ENCODE assay signal across 8 cellular contexts in the genomic region with DNA sequence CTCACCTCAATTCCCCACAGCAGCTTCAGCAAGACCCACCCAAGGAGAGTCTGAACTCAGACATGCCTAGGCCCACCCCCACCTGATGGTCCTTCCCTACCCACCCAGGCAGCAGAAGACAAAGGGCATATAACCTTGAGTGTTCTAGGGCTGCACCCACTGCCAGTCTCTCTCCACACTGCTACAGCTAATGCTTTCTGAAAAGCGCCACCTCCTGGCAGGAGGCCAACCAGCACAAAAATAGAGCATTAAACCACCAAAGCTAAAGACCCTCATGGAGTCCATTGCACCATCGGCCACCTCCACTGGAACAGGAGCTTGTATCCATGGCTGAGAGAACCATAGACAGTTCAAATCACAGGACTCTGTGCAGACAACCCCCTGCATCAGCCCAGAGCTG. TPM values are rescaled to one million over a fixed set of nuclear protein-coding genes. Genes with fewer than 3 reads are reported as not detected.
DNase-seq lines count a peak whose midpoint lies in the region; ATAC-seq, FAIRE-seq and TF ChIP-seq lines count a peak whose summit lies in the region.

No MANE protein-coding gene starts in this region.

- H3K4me1 ChIP-seq in GM23338 (ENCODE audit: insufficient read depth) (peaks cover 6% of the 10 kb centered on the region), sigmoid colon (no peaks in the 10 kb centered on the region)

- no peak for TF ChIP-seq POLR2A in H54 (IDR thresholded peaks at IDR 0.05; ENCODE audit: low read depth, low read length)
- no peak for TF ChIP-seq POLR2A in sigmoid colon (IDR thresholded peaks at IDR 0.05)

- H3K27ac ChIP-seq in GM23338 (ENCODE audit: low read depth) (no peak overlapping the region), sigmoid colon (no peak overlapping the region)

- H3K4me3 Mint-ChIP-seq in GM23338: no peak overlapping the region

- peaks cover 4% of the 10 kb centered on the region; the same call in 1 of the 2 replicates for H3K9me2 ChIP-seq in GM23338 (ENCODE audit: insufficient read depth)

- intact Hi-C loops in sigmoid colon (cut with DNase I): no loop called here

- ATAC-seq in GM23338 (peak; percentile 44; the same call in 2 of the 3 replicates), HG02623 (IDR thresholded peaks at IDR 0.05; ENCODE audit: unreplicated experiment) (no peak)

- peaks cover 0 to 8% (median 0%) of the 10 kb centered on the region in 4 donors for H3K9me3 ChIP-seq in sigmoid colon

- DNase-seq in GM23338 (ENCODE audit: low spot score) (peak; percentile 58), T-helper 1 cell (peak; percentile 32 to 63 (median 47)), amniotic epithelial cell (ENCODE audit: low read depth) (peak; percentile 15), putamen (ENCODE audit: low spot score) (no peak), H54 (ENCODE audit: insufficient read length, low spot score) (no peak), sigmoid colon (no peak)
- peak; percentile 76 for DNase-seq in stimulated activated CD4-positive, alpha-beta T cell treated with anti-CD3 and anti-CD28 coated beads, Interleukin-2, amount 100 ng/mL, for 24 hours

- H3K36me3 Mint-ChIP-seq in GM23338 (ENCODE audit: low read depth): peaks cover 20% of the 10 kb centered on the region

- no peaks in the 10 kb centered on the region for H3F3A ChIP-seq in GM23338 (replicated peaks; ENCODE audit: low read depth)

- peaks cover 2% of the 10 kb centered on the region for H3K27me3 Mint-ChIP-seq in GM23338 (ENCODE audit: insufficient read depth, low read depth, poor library complexity)

- H3K4me1 Mint-ChIP-seq in GM23338: no peaks in the 10 kb centered on the region

- FAIRE-seq in H54 (lab: Jason Lieb, UNC): no peak

- peak overlapping the region; percentile 31; the same call in 1 of the 2 replicates for H3K4me2 ChIP-seq in GM23338

- no peaks in the 10 kb centered on the region; the same call in 1 of the 2 replicates for H4K20me1 ChIP-seq in GM23338 (replicated peaks; ENCODE audit: insufficient read depth)

- TF ChIP-seq CTCF in GM23338 (conservative IDR thresholded peaks at IDR 0.05; ENCODE audit: low read depth in 2 of 2) (peak; percentile 62 to 73), sigmoid colon (IDR thresholded peaks at IDR 0.05) (no peak)

- TF ChIP-seq EP300 in sigmoid colon (IDR thresholded peaks at IDR 0.05): no peak

- H3K4me3 ChIP-seq in GM23338 (no peak overlapping the region), sigmoid colon (no peak overlapping the region)

- peaks cover 58% of the 10 kb centered on the region for H3K79me2 ChIP-seq in GM23338 (replicated peaks; ENCODE audit: insufficient read depth)

- 83 to 85% methylated on average over 2 of the region's 2 CpGs for WGBS in sigmoid colon, 2 donors

- H3K27ac Mint-ChIP-seq in GM23338: no peak overlapping the region

- H3K27me3 ChIP-seq in GM23338 (ENCODE audit: insufficient read depth): no peaks in the 10 kb centered on the region
- no peaks in the 10 kb centered on the region for H3K27me3 ChIP-seq in sigmoid colon

- H3K36me3 ChIP-seq in GM23338 (ENCODE audit: insufficient read depth) (peaks cover 17% of the 10 kb centered on the region; the same call in 1 of the 2 replicates), sigmoid colon (no peaks in the 10 kb centered on the region)

- H3K9me3 Mint-ChIP-seq in GM23338: peaks cover 27% of the 10 kb centered on the region

- no peak overlapping the region for H2AFZ ChIP-seq in GM23338

TF ChIP-seq in GM23338, 12 proteins besides CTCF, POLR2A, EP300 and RAD21 (continues in another document):
- TF ChIP-seq EZH2 (IDR thresholded peaks at IDR 0.05; ENCODE audit: low read depth, unreplicated experiment) (no peak), NANOG (IDR thresholded peaks at IDR 0.05; ENCODE audit: borderline replicate concordance) (no peak), CREB1 (CRISPR knock-in tag; IDR thresholded peaks at IDR 0.05; ENCODE audit: low read depth) (no peak), EZH2phosphoT487 (IDR thresholded peaks at IDR 0.05; ENCODE audit: unreplicated experiment) (no peak), STAT1 (IDR thresholded peaks at IDR 0.05; ENCODE audit: unreplicated experiment) (no peak), JUNB (IDR thresholded peaks at IDR 0.05; ENCODE audit: unreplicated experiment) (no peak), ZNF331 (CRISPR knock-in tag; IDR thresholded peaks at IDR 0.05; ENCODE audit: low read depth) (no peak), POLR2AphosphoS5 (IDR thresholded peaks at IDR 0.05; ENCODE audit: low read depth) (no peak), ZNF114 (CRISPR knock-in tag; IDR thresholded peaks at IDR 0.05) (no peak)
- TF ChIP-seq, protein P1, sequence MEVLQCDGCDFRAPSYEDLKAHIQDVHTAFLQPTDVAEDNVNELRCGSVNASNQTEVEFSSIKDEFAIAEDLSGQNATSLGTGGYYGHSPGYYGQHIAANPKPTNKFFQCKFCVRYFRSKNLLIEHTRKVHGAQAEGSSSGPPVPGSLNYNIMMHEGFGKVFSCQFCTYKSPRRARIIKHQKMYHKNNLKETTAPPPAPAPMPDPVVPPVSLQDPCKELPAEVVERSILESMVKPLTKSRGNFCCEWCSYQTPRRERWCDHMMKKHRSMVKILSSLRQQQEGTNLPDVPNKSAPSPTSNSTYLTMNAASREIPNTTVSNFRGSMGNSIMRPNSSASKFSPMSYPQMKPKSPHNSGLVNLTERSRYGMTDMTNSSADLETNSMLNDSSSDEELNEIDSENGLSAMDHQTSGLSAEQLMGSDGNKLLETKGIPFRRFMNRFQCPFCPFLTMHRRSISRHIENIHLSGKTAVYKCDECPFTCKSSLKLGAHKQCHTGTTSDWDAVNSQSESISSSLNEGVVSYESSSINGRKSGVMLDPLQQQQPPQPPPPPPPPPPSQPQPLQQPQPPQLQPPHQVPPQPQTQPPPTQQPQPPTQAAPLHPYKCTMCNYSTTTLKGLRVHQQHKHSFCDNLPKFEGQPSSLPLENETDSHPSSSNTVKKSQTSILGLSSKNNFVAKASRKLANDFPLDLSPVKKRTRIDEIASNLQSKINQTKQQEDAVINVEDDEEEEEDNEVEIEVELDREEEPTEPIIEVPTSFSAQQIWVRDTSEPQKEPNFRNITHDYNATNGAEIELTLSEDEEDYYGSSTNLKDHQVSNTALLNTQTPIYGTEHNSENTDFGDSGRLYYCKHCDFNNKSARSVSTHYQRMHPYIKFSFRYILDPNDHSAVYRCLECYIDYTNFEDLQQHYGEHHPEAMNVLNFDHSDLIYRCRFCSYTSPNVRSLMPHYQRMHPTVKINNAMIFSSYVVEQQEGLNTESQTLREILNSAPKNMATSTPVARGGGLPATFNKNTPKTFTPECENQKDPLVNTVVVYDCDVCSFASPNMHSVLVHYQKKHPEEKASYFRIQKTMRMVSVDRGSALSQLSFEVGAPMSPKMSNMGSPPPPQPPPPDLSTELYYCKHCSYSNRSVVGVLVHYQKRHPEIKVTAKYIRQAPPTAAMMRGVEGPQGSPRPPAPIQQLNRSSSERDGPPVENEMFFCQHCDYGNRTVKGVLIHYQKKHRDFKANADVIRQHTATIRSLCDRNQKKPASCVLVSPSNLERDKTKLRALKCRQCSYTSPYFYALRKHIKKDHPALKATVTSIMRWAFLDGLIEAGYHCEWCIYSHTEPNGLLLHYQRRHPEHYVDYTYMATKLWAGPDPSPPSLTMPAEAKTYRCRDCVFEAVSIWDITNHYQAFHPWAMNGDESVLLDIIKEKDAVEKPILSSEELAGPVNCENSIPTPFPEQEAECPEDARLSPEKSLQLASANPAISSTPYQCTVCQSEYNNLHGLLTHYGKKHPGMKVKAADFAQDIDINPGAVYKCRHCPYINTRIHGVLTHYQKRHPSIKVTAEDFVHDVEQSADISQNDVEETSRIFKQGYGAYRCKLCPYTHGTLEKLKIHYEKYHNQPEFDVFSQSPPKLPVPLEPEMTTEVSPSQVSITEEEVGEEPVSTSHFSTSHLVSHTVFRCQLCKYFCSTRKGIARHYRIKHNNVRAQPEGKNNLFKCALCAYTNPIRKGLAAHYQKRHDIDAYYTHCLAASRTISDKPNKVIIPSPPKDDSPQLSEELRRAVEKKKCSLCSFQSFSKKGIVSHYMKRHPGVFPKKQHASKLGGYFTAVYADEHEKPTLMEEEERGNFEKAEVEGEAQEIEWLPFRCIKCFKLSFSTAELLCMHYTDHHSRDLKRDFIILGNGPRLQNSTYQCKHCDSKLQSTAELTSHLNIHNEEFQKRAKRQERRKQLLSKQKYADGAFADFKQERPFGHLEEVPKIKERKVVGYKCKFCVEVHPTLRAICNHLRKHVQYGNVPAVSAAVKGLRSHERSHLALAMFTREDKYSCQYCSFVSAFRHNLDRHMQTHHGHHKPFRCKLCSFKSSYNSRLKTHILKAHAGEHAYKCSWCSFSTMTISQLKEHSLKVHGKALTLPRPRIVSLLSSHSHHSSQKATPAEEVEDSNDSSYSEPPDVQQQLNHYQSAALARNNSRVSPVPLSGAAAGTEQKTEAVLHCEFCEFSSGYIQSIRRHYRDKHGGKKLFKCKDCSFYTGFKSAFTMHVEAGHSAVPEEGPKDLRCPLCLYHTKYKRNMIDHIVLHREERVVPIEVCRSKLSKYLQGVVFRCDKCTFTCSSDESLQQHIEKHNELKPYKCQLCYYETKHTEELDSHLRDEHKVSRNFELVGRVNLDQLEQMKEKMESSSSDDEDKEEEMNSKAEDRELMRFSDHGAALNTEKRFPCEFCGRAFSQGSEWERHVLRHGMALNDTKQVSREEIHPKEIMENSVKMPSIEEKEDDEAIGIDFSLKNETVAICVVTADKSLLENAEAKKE (CRISPR knock-in tag; IDR thresholded peaks at IDR 0.05): no peak
- TF ChIP-seq, protein P2, sequence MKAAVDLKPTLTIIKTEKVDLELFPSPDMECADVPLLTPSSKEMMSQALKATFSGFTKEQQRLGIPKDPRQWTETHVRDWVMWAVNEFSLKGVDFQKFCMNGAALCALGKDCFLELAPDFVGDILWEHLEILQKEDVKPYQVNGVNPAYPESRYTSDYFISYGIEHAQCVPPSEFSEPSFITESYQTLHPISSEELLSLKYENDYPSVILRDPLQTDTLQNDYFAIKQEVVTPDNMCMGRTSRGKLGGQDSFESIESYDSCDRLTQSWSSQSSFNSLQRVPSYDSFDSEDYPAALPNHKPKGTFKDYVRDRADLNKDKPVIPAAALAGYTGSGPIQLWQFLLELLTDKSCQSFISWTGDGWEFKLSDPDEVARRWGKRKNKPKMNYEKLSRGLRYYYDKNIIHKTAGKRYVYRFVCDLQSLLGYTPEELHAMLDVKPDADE (IDR thresholded peaks at IDR 0.05): no peak

RNA-seq across cellular contexts. Expression of a gene that starts 11.3 kb away (rescaled TPM):
- 70.6 and 73.8 TPM in 2 replicates for total RNA-seq in GM23338 (2014; rRNA removed; shearing (Covaris generic))
- 149 and 155 TPM in 2 replicates for polyA plus RNA-seq in GM23338 (2016; fragmentation: Nextera tagmentation; extraction: Ambion mirVana)
- total RNA-seq in sigmoid colon: 10 to 100 TPM; 15.7 to 27.7 (median 25.1) TPM
- polyA plus RNA-seq in sigmoid colon: 10 to 100 TPM in 1 of 3 donors, 1 to 10 TPM in 2; 8.4 to 20.6 (median 8.8) TPM

RNA-seq across cellular contexts. Expression of a gene that starts 46.7 kb away (rescaled TPM):
- 4.4 and 5.9 TPM in 2 replicates for total RNA-seq in GM23338 (2014; rRNA removed; shearing (Covaris generic))
- polyA plus RNA-seq in GM23338 (2016; fragmentation: Nextera tagmentation; extraction: Ambion mirVana) (5.4 and 6.3 TPM in 2 replicates), sigmoid colon (under 1 TPM in 1 of 3 donors, not detected in 2; 0.04 TPM)
- total RNA-seq in sigmoid colon: not detected

Comparison
In these comparisons a context has a peak if more than half of its experiments do, and no peak if none do; other contexts are left out.
1. DNase-seq: peak in GM23338 (single experiment), T-helper 1 cell (5 of 5), amniotic epithelial cell (single experiment) and stimulated activated CD4-positive, alpha-beta T cell treated with anti-CD3 and anti-CD28 coated beads, Interleukin-2, amount 100 ng/mL, for 24 hours (2 of 2); none in putamen (single experiment), H54 (single experiment) and sigmoid colon (single experiment).
2. CTCF ChIP-seq: peak in GM23338 (2 of 2); none in sigmoid colon (0 of 4).